ENCODE assay signal across 34 cellular contexts in genomic region chr12:83886479-83886878, GRCh38.
"Had no signal": no experiment of that assay in that cellular context is flagged by ENCODE, and none has a peak within 500 bp of the region (broad histone marks: within the 10 kb centered on the region; RNA-seq: fewer than 3 reads in every experiment).

No MANE protein-coding gene starts in this region.

- FAIRE-seq: astrocyte, bronchial epithelial cell had no signal

- ATAC-seq: activated naive CD4-positive, alpha-beta T cell treated with anti-CD3 and anti-CD28 coated beads, Interleukin-2, amount 50 U/mL, for 72 hours; activated naive CD8-positive, alpha-beta T cell treated with anti-CD3 and anti-CD28 coated beads, Interleukin-2, amount 50 U/mL, for 24 hours; activated T-cell treated with anti-CD3 and anti-CD28 coated beads, Interleukin-2, amount 50 U/mL, for 4 hours; activated T-cell treated with anti-CD3 and anti-CD28 coated beads, Interleukin-2, amount 50 U/mL, for 72 hours; activated T-helper 17 cell treated with anti-CD3 and anti-CD28 coated beads, Interleukin-2, amount 50 U/mL, for 72 hours; body of pancreas had no signal

- H3K9me3 ChIP-seq: adrenal gland, ascending aorta, body of pancreas, breast epithelium had no signal

- H3K27ac ChIP-seq: adrenal gland, ascending aorta, body of pancreas, brain microvascular endothelial cell, breast epithelium, cardiac muscle cell had no signal

- H3K36me3 ChIP-seq: adrenal gland, ascending aorta, brain microvascular endothelial cell, breast epithelium, cardiac muscle cell had no signal

- DNase-seq: activated effector memory CD4-positive, alpha-beta T cell treated with anti-CD3 and anti-CD28 coated beads, Interleukin-2, amount 50 U/mL, for 16 hours; activated effector memory CD4-positive, alpha-beta T cell treated with Interleukin-2 at 50 U/mL for 16 hours; activated gamma-delta T cell; activated gamma-delta T cell treated with Interleukin-2 at 50 U/mL for 16 hours; activated naive CD4-positive, alpha-beta T cell; activated naive CD4-positive, alpha-beta T cell treated with anti-CD3 and anti-CD28 coated beads for 36 hours; activated naive CD4-positive, alpha-beta T cell treated with anti-CD3 and anti-CD28 coated beads, Interleukin-2, amount 10 ng/mL, durations not matched to agents 7 days and 5 days; activated naive CD4-positive, alpha-beta T cell treated with anti-CD3 and anti-CD28 coated beads, Interleukin-2, amount 50 U/mL, for 16 hours; activated naive CD4-positive, alpha-beta T cell treated with Interleukin-2 at 50 U/mL for 16 hours; activated naive CD8-positive, alpha-beta T cell treated with anti-CD3 and anti-CD28 coated beads for 36 hours; activated naive CD8-positive, alpha-beta T cell treated with anti-CD3 and anti-CD28 coated beads, Interleukin-2, amount 10 ng/mL, durations not matched to agents 7 days and 5 days; activated naive CD8-positive, alpha-beta T cell treated with anti-CD3 and anti-CD28 coated beads, Interleukin-2, amount 50 U/mL, for 24 hours; activated T-cell treated with anti-CD3 and anti-CD28 coated beads, Interleukin-2, amount 50 U/mL, for 1 hour; activated T-cell treated with anti-CD3 and anti-CD28 coated beads, Interleukin-2, amount 50 U/mL, for 24 hours; activated T-cell treated with anti-CD3 and anti-CD28 coated beads, Interleukin-2, amount 50 U/mL, for 4 hours; activated T-cell treated with anti-CD3 and anti-CD28 coated beads, Interleukin-2, amount 50 U/mL, for 48 hours; activated T-cell treated with anti-CD3 and anti-CD28 coated beads, Interleukin-2, amount 50 U/mL, for 72 hours; adrenal gland; amniotic stem cell; amygdala; anterior cingulate cortex; aorta; body of pancreas; brain microvascular endothelial cell; caudate nucleus; central memory CD4-positive, alpha-beta T cell; cerebellar nuclear complex had no signal

- H3K4me1 ChIP-seq: adrenal gland, ascending aorta, body of pancreas, breast epithelium had no signal

- H3K4me3 ChIP-seq: adrenal gland, ascending aorta, body of pancreas, breast epithelium, cardiac muscle cell had no signal

- H3K27me3 ChIP-seq: adrenal gland, ascending aorta, body of pancreas, brain microvascular endothelial cell, breast epithelium, cardiac muscle cell had no signal
